In the genomic region with DNA sequence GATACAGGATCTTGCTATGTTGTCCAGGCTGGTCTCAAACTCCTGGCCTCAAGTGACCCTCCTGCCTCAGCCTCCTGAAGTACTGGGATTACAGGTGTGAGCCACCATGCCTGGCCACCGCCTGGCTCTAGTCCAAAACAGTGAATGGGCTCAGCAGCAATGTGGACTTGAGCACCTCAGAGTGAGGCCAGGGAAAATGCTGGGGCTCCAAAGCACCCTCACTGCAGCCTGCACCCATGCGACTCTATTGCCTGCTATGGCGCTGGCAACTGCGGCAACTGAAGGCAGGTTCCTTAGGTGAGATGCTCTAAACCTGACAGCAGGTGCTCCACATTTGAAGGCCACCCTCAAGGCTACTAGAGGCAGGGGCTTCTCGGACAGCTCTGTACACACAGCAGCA, we compare ENCODE assay signal across 14 cellular contexts. TPM values are rescaled to one million over a fixed set of nuclear protein-coding genes. Genes with fewer than 3 reads are reported as not detected.
DNase-seq lines count a peak whose midpoint lies in the region; ATAC-seq and TF ChIP-seq lines count a peak whose summit lies in the region.
"Had no signal": no experiment of that assay in that cellular context is flagged by ENCODE, and none has a peak within 500 bp of the region (broad histone marks: within the 10 kb centered on the region; RNA-seq: fewer than 3 reads in every experiment).

No MANE protein-coding gene starts in this region.

- no peak for DNase-seq in activated naive CD4-positive, alpha-beta T cell treated with anti-CD3 and anti-CD28 coated beads for 36 hours
- DNase-seq in activated naive CD4-positive, alpha-beta T cell treated with anti-CD3 and anti-CD28 coated beads, Interleukin-2, amount 10 ng/mL, durations not matched to agents 7 days and 5 days, result no peak
- DNase-seq in activated T-helper 1 cell treated with anti-CD3 and anti-CD28 coated beads, Interleukin-12 subunit alpha, Interleukin-12 subunit beta, Interleukin-2, Interleukin-4 antibody, amounts not matched to agents 30 ng/mL and 10 ng/mL and 1 ng/mL, durations not matched to agents 14 hours and 24 hours and 36 hours (ENCODE audit: low spot score), result no peak
- DNase-seq in memory B cell (ENCODE audit: low spot score in 2 of 2) (no peak), ureter (ENCODE audit: low spot score) (peak; percentile 25), hepatocyte (ENCODE audit: low spot score) (no peak)
- DNase-seq: C1 segment of cervical spinal cord; CD4-positive, alpha-beta memory T cell; DMS79; GM23248; H9 had no signal

- ATAC-seq in memory B cell (ENCODE audit: low read depth) (no peak), GM19395 (IDR thresholded peaks at IDR 0.05; ENCODE audit: unreplicated experiment) (no peak)
- ATAC-seq: GM12878 had no signal

- peaks cover 4% of the 10 kb centered on the region for H3K4me1 ChIP-seq in hepatocyte (ENCODE audit: insufficient read depth)

- 100% methylated on average over 5 of the region's 5 CpGs for WGBS in hepatocyte (ENCODE audit: low lambda C conversion rate, missing lambda C conversion rate)

- CTCF ChIA-PET in activated naive CD4-positive, alpha-beta T cell treated with anti-CD3 and anti-CD28 coated beads for 36 hours (lab: Charles Lee), result no interaction called here
- CTCF ChIA-PET in activated naive CD4-positive, alpha-beta T cell treated with anti-CD3 and anti-CD28 coated beads, Interleukin-2, amount 10 ng/mL, durations not matched to agents 7 days and 5 days (lab: Charles Lee), result no interaction called here

- intact Hi-C loops in activated naive CD4-positive, alpha-beta T cell treated with anti-CD3 and anti-CD28 coated beads for 36 hours (cut with micrococcal nuclease), result no loop called here
- intact Hi-C loops in activated T-helper 1 cell treated with anti-CD3 and anti-CD28 coated beads, Interleukin-12 subunit alpha, Interleukin-12 subunit beta, Interleukin-2, Interleukin-4 antibody, amounts not matched to agents 30 ng/mL and 10 ng/mL and 1 ng/mL, durations not matched to agents 14 hours and 24 hours and 36 hours (cut with micrococcal nuclease), result no loop called here

- H3K27me3 Mint-ChIP-seq in activated naive CD4-positive, alpha-beta T cell treated with anti-CD3 and anti-CD28 coated beads for 36 hours (ENCODE audit: low read depth), result no peaks in the 10 kb centered on the region
- no peaks in the 10 kb centered on the region for H3K27me3 Mint-ChIP-seq in activated naive CD4-positive, alpha-beta T cell treated with anti-CD3 and anti-CD28 coated beads, Interleukin-2, amount 10 ng/mL, durations not matched to agents 7 days and 5 days
- H3K27me3 Mint-ChIP-seq in activated T-helper 1 cell treated with anti-CD3 and anti-CD28 coated beads, Interleukin-12 subunit alpha, Interleukin-12 subunit beta, Interleukin-2, Interleukin-4 antibody, amounts not matched to agents 30 ng/mL and 10 ng/mL and 1 ng/mL, durations not matched to agents 14 hours and 24 hours and 36 hours (ENCODE audit: insufficient read depth), result no peaks in the 10 kb centered on the region
- no peaks in the 10 kb centered on the region for H3K27me3 Mint-ChIP-seq in memory B cell
- H3K27me3 Mint-ChIP-seq: B cell; CD4-positive, alpha-beta memory T cell had no signal

- H3K36me3 ChIP-seq in hepatocyte (replicated peaks; ENCODE audit: insufficient read depth, low read depth), result no peaks in the 10 kb centered on the region

- no peaks in the 10 kb centered on the region for H3K9me3 Mint-ChIP-seq in activated naive CD4-positive, alpha-beta T cell treated with anti-CD3 and anti-CD28 coated beads for 36 hours
- H3K9me3 Mint-ChIP-seq in activated naive CD4-positive, alpha-beta T cell treated with anti-CD3 and anti-CD28 coated beads, Interleukin-2, amount 10 ng/mL, durations not matched to agents 7 days and 5 days, result peaks cover 3% of the 10 kb centered on the region
- H3K9me3 Mint-ChIP-seq in activated T-helper 1 cell treated with anti-CD3 and anti-CD28 coated beads, Interleukin-12 subunit alpha, Interleukin-12 subunit beta, Interleukin-2, Interleukin-4 antibody, amounts not matched to agents 30 ng/mL and 10 ng/mL and 1 ng/mL, durations not matched to agents 14 hours and 24 hours and 36 hours, result no peaks in the 10 kb centered on the region
- peaks cover 3% of the 10 kb centered on the region for H3K9me3 Mint-ChIP-seq in memory B cell
- H3K9me3 Mint-ChIP-seq: CD4-positive, alpha-beta memory T cell; H9 had no signal

- peaks cover 18% of the 10 kb centered on the region for H3K36me3 Mint-ChIP-seq in activated naive CD4-positive, alpha-beta T cell treated with anti-CD3 and anti-CD28 coated beads for 36 hours (ENCODE audit: low read depth)
- H3K36me3 Mint-ChIP-seq in activated naive CD4-positive, alpha-beta T cell treated with anti-CD3 and anti-CD28 coated beads, Interleukin-2, amount 10 ng/mL, durations not matched to agents 7 days and 5 days, result peaks cover 17% of the 10 kb centered on the region
- peaks cover 16% of the 10 kb centered on the region for H3K36me3 Mint-ChIP-seq in activated T-helper 1 cell treated with anti-CD3 and anti-CD28 coated beads, Interleukin-12 subunit alpha, Interleukin-12 subunit beta, Interleukin-2, Interleukin-4 antibody, amounts not matched to agents 30 ng/mL and 10 ng/mL and 1 ng/mL, durations not matched to agents 14 hours and 24 hours and 36 hours (ENCODE audit: low read depth)
- H3K36me3 Mint-ChIP-seq in memory B cell, result peaks cover 23% of the 10 kb centered on the region

- H3K4me3 Mint-ChIP-seq in activated naive CD4-positive, alpha-beta T cell treated with anti-CD3 and anti-CD28 coated beads for 36 hours, result no peak overlapping the region
- no peak overlapping the region for H3K4me3 Mint-ChIP-seq in activated naive CD4-positive, alpha-beta T cell treated with anti-CD3 and anti-CD28 coated beads, Interleukin-2, amount 10 ng/mL, durations not matched to agents 7 days and 5 days
- H3K4me3 Mint-ChIP-seq in activated T-helper 1 cell treated with anti-CD3 and anti-CD28 coated beads, Interleukin-12 subunit alpha, Interleukin-12 subunit beta, Interleukin-2, Interleukin-4 antibody, amounts not matched to agents 30 ng/mL and 10 ng/mL and 1 ng/mL, durations not matched to agents 14 hours and 24 hours and 36 hours, result no peak overlapping the region
- no peak overlapping the region for H3K4me3 Mint-ChIP-seq in memory B cell
- H3K4me3 Mint-ChIP-seq: B cell; CD4-positive, alpha-beta memory T cell; H9 had no signal

- H3K4me2 ChIP-seq in hepatocyte, result no peak overlapping the region

- no peaks in the 10 kb centered on the region for H3K27me3 ChIP-seq in hepatocyte

- H3K4me1 Mint-ChIP-seq in activated naive CD4-positive, alpha-beta T cell treated with anti-CD3 and anti-CD28 coated beads for 36 hours (ENCODE audit: low read depth), result peaks cover 23% of the 10 kb centered on the region
- H3K4me1 Mint-ChIP-seq in activated naive CD4-positive, alpha-beta T cell treated with anti-CD3 and anti-CD28 coated beads, Interleukin-2, amount 10 ng/mL, durations not matched to agents 7 days and 5 days, result peaks cover 18% of the 10 kb centered on the region
- peaks cover 28% of the 10 kb centered on the region for H3K4me1 Mint-ChIP-seq in activated T-helper 1 cell treated with anti-CD3 and anti-CD28 coated beads, Interleukin-12 subunit alpha, Interleukin-12 subunit beta, Interleukin-2, Interleukin-4 antibody, amounts not matched to agents 30 ng/mL and 10 ng/mL and 1 ng/mL, durations not matched to agents 14 hours and 24 hours and 36 hours (ENCODE audit: low read depth)
- peaks cover 13% of the 10 kb centered on the region for H3K4me1 Mint-ChIP-seq in memory B cell
- H3K4me1 Mint-ChIP-seq: H9 had no signal

- H3K27ac Mint-ChIP-seq in activated naive CD4-positive, alpha-beta T cell treated with anti-CD3 and anti-CD28 coated beads for 36 hours, result peak overlapping the region; percentile 7
- H3K27ac Mint-ChIP-seq in activated naive CD4-positive, alpha-beta T cell treated with anti-CD3 and anti-CD28 coated beads, Interleukin-2, amount 10 ng/mL, durations not matched to agents 7 days and 5 days, result no peak overlapping the region
- H3K27ac Mint-ChIP-seq in activated T-helper 1 cell treated with anti-CD3 and anti-CD28 coated beads, Interleukin-12 subunit alpha, Interleukin-12 subunit beta, Interleukin-2, Interleukin-4 antibody, amounts not matched to agents 30 ng/mL and 10 ng/mL and 1 ng/mL, durations not matched to agents 14 hours and 24 hours and 36 hours, result peak overlapping the region; percentile 19
- peak overlapping the region; percentile 53 for H3K27ac Mint-ChIP-seq in memory B cell
- H3K27ac Mint-ChIP-seq: B cell had no signal

- H3K79me2 ChIP-seq in hepatocyte, result no peaks in the 10 kb centered on the region

- no peaks in the 10 kb centered on the region for H3K9me2 ChIP-seq in hepatocyte (replicated peaks; ENCODE audit: insufficient read depth)

- no peak overlapping the region for H3K4me3 ChIP-seq in hepatocyte
- H3K4me3 ChIP-seq: GM12878, GM23248 had no signal

- TF ChIP-seq CTCF in hepatocyte (IDR thresholded peaks at IDR 0.05; ENCODE audit: poor library complexity), result no peak

- H3K27ac ChIP-seq in hepatocyte, result no peak overlapping the region
- H3K27ac ChIP-seq: GM23248 had no signal

- no peaks in the 10 kb centered on the region for H4K20me1 ChIP-seq in hepatocyte (ENCODE audit: insufficient read depth, poor library complexity, severe bottlenecking)

- no peak overlapping the region for H2AFZ ChIP-seq in hepatocyte
- H2AFZ ChIP-seq: GM23248 had no signal

- no peaks in the 10 kb centered on the region for H3K9me3 ChIP-seq in hepatocyte (ENCODE audit: low read depth)

RNA-seq across cellular contexts. Expression of gene MAP1LC3A, which starts 26.5 kb away (rescaled TPM):
- 1 to 10 TPM; 1.6 to 1.7 TPM for total RNA-seq in activated naive CD4-positive, alpha-beta T cell treated with anti-CD3 and anti-CD28 coated beads for 36 hours
- total RNA-seq in activated T-helper 1 cell treated with anti-CD3 and anti-CD28 coated beads, Interleukin-12 subunit alpha, Interleukin-12 subunit beta, Interleukin-2, Interleukin-4 antibody, amounts not matched to agents 30 ng/mL and 10 ng/mL and 1 ng/mL, durations not matched to agents 14 hours and 24 hours and 36 hours, result 6.1 and 7.3 TPM in 2 replicates
- total RNA-seq in ureter, result 36.2 TPM
- total RNA-seq in hepatocyte, result 28.1 and 32.1 TPM in 2 replicates
- polyA plus RNA-seq in hepatocyte, result 77.1 and 81.8 TPM in 2 replicates
